18 cellular contexts compared by ENCODE assay signal in genomic region chr15:31461911-31462480, GRCh38.
A peak's percentile ranks its signal among the peaks of the same experiment; 100 is the strongest.
DNase-seq lines count a peak whose midpoint lies in the region; ATAC-seq, FAIRE-seq and TF ChIP-seq lines count a peak whose summit lies in the region.
"Had no signal": no experiment of that assay in that cellular context is flagged by ENCODE, and none has a peak within 500 bp of the region (broad histone marks: within the 10 kb centered on the region; RNA-seq: fewer than 3 reads in every experiment).

No MANE protein-coding gene starts in this region.

- no peak overlapping the region for H4K8ac ChIP-seq in IMR-90 (ENCODE audit: low read depth in 2 of 2, low read length in 2 of 2)

- H3K9me3 ChIP-seq in IMR-90 (ENCODE audit: control insufficient read depth, insufficient read depth, low read length), result no peaks in the 10 kb centered on the region
- H3K9me3 ChIP-seq in psoas muscle, result no peaks in the 10 kb centered on the region
- no peaks in the 10 kb centered on the region for H3K9me3 ChIP-seq in small intestine (ENCODE audit: control insufficient read depth, low read depth)
- H3K9me3 ChIP-seq: MG63, tibial artery had no signal

- no TSS peak for BruUV-seq in IMR-90 (replicated peaks; lab: Mats Ljungman, UMichigan)

- H3K27ac ChIP-seq in IMR-90 (ENCODE audit: insufficient read depth, low read length) (no peak overlapping the region), psoas muscle (no peak overlapping the region), small intestine (ENCODE audit: low read depth in 1 of 2, low read length in 1 of 2) (no peak overlapping the region)
- H3K27ac ChIP-seq: tibial artery had no signal

- TF ChIP-seq RAD21 in IMR-90 (IDR thresholded peaks at IDR 0.05; ENCODE audit: low read length), result no peak

- H3K36me3 ChIP-seq in GM06990 (ENCODE audit: control insufficient read depth, insufficient read depth, low read length) (no peaks in the 10 kb centered on the region), IMR-90 (ENCODE audit: control insufficient read depth, insufficient read depth, low read length) (no peaks in the 10 kb centered on the region), psoas muscle (ENCODE audit: insufficient read depth in 1 of 2, low read depth in 1 of 2) (no peaks in the 10 kb centered on the region), small intestine (ENCODE audit: control insufficient read depth in 2 of 2, insufficient read depth in 2 of 2, low read length in 2 of 2) (no peaks in the 10 kb centered on the region)
- H3K36me3 ChIP-seq: MG63, tibial artery had no signal

- WGBS in IMR-90 (ENCODE audit: extremely low coverage in 2 of 2, insufficient read length in 1 of 2), 2 experiments, result 100% methylated on average over 1 of the region's 9 CpGs; no CpG with 5 or more reads in 1 of the 2 experiments
- 46 to 54% (median 54%) methylated on average over 9 of the region's 9 CpGs for WGBS in psoas muscle, 3 donors
- 86 to 89% (median 88%) methylated on average over 9 of the region's 9 CpGs for WGBS in small intestine, 3 donors

- intact Hi-C loops in IMR-90 (cut with micrococcal nuclease), result no loop called here
- intact Hi-C loops in psoas muscle (cut with DNase I), result no loop called here

- no peak overlapping the region for H3K4ac ChIP-seq in IMR-90 (ENCODE audit: low read depth, low read length)

- no peak overlapping the region for H2BK5ac ChIP-seq in IMR-90 (ENCODE audit: low read depth, low read length, poor library complexity, severe bottlenecking)

- no peak overlapping the region for H2AK9ac ChIP-seq in IMR-90 (replicated peaks; ENCODE audit: low read depth, low read length, poor library complexity)

- TF ChIP-seq CTCF in GM06990 (IDR thresholded peaks at IDR 0.05; ENCODE audit: insufficient read depth, low read length, poor library complexity, severe bottlenecking) (peak; percentile 36), IMR-90 (conservative IDR thresholded peaks at IDR 0.05; ENCODE audit: low read depth, low read length) (peak; percentile 34; the same call in 1 of the 2 replicates), epithelial cell of esophagus (IDR thresholded peaks at IDR 0.05; ENCODE audit: insufficient read depth, low read depth, low read length, missing control alignments) (peak; percentile 29), psoas muscle (IDR thresholded peaks at IDR 0.05) (no peak)

- no peaks in the 10 kb centered on the region for H4K20me1 ChIP-seq in IMR-90 (ENCODE audit: insufficient read depth, low read length)

- H3K23ac ChIP-seq in IMR-90 (ENCODE audit: low read depth, low read length), result no peak overlapping the region

- no peak overlapping the region for H2BK20ac ChIP-seq in IMR-90 (ENCODE audit: low read depth, low read length)

- no peaks in the 10 kb centered on the region for H3K27me3 ChIP-seq in GM06990 (replicated peaks; ENCODE audit: control insufficient read depth, insufficient read depth, low read length)
- peaks cover 12% of the 10 kb centered on the region for H3K27me3 ChIP-seq in IMR-90 (ENCODE audit: control insufficient read depth, insufficient read depth, low read length)
- no peaks in the 10 kb centered on the region for H3K27me3 ChIP-seq in psoas muscle (ENCODE audit: insufficient read depth in 3 of 3, low read length in 2 of 3)
- H3K27me3 ChIP-seq in small intestine (ENCODE audit: control insufficient read depth in 2 of 2, insufficient read depth in 2 of 2, low read length in 2 of 2), result no peaks in the 10 kb centered on the region
- H3K27me3 ChIP-seq: MG63, tibial artery had no signal

- H3K4me1 ChIP-seq in IMR-90 (ENCODE audit: control insufficient read depth, insufficient read depth, low read length), result peaks cover 4% of the 10 kb centered on the region
- no peaks in the 10 kb centered on the region for H3K4me1 ChIP-seq in psoas muscle
- peaks cover 4 to 11% of the 10 kb centered on the region in 2 donors for H3K4me1 ChIP-seq in small intestine (ENCODE audit: control insufficient read depth in 2 of 2, insufficient read depth in 1 of 2, low read depth in 1 of 2, low read length in 1 of 2)

- H3K4me2 ChIP-seq in IMR-90 (ENCODE audit: low read depth, low read length), result no peak overlapping the region

- H2AK5ac ChIP-seq in IMR-90 (ENCODE audit: low read depth, low read length), result no peak overlapping the region

- ATAC-seq in IMR-90 (ENCODE audit: low read depth) (peak; percentile 33; the same call in 1 of the 2 replicates), psoas muscle (peak; percentile 49 to 71 (median 64)), HG03108 (IDR thresholded peaks at IDR 0.05; ENCODE audit: unreplicated experiment) (no peak)
- ATAC-seq: esophagus mucosa had no signal

- DNase-seq in GM06990 (ENCODE audit: extremely low read depth, insufficient read length), result no peak
- DNase-seq in IMR-90, result no peak
- no peak for DNase-seq in epithelial cell of esophagus (ENCODE audit: low read depth)
- DNase-seq in psoas muscle, result no peak
- DNase-seq in small intestine, result no peak
- DNase-seq in AG08396 (ENCODE audit: low spot score), result no peak
- DNase-seq: activated CD4-positive, alpha-beta T cell treated with anti-CD3 and anti-CD28 coated beads for 4 hours; activated gamma-delta T cell treated with Interleukin-2 at 50 U/mL for 16 hours; central memory CD4-positive, alpha-beta T cell; MG63; naive B cell; NCI-H2171 had no signal

- no peak for FAIRE-seq in small intestine (lab: Jason Lieb, UNC)
- FAIRE-seq: GM19239, H54, keratinocyte had no signal

- no peak overlapping the region for H3K4me3 ChIP-seq in GM06990 (replicated peaks; ENCODE audit: low read depth, low read length)
- H3K4me3 ChIP-seq in IMR-90 (ENCODE audit: insufficient read depth, low read depth, low read length), result no peak overlapping the region
- H3K4me3 ChIP-seq in epithelial cell of esophagus (ENCODE audit: low read length), result no peak overlapping the region
- no peak overlapping the region for H3K4me3 ChIP-seq in psoas muscle
- H3K4me3 ChIP-seq in small intestine (ENCODE audit: low read depth in 1 of 2, low read length in 2 of 2), result no peak overlapping the region
- H3K4me3 ChIP-seq: MG63, tibial artery had no signal

- H3K56ac ChIP-seq in IMR-90 (ENCODE audit: extremely low read depth, insufficient read depth, low read length), result no peak overlapping the region

- H4K91ac ChIP-seq in IMR-90 (ENCODE audit: insufficient read depth, low read depth, low read length), result no peak overlapping the region

- no peak overlapping the region for H3K9ac ChIP-seq in IMR-90 (ENCODE audit: low read depth, low read length)

- no peak overlapping the region for H2BK120ac ChIP-seq in IMR-90 (ENCODE audit: low read depth, low read length)

- dilution Hi-C loops in IMR-90 (cut with HindIII; ENCODE audit: low sequenced_read_pairs, unreplicated experiment), result no loop called here

- H4K5ac ChIP-seq in IMR-90 (ENCODE audit: low read depth, low read length), result no peak overlapping the region

- POLR2A ChIA-PET in IMR-90 (lab: Charles Lee; ENCODE audit: unreplicated experiment), result no interaction called here

- no peak for TF ChIP-seq POLR2A in IMR-90 (IDR thresholded peaks at IDR 0.05; ENCODE audit: low read depth, low read length)

- no peak overlapping the region for H3K18ac ChIP-seq in IMR-90 (ENCODE audit: low read depth, low read length)

- H3K14ac ChIP-seq in IMR-90 (replicated peaks; ENCODE audit: low read depth, low read length), result no peak overlapping the region

- no peaks in the 10 kb centered on the region for H3K79me1 ChIP-seq in IMR-90 (ENCODE audit: low read depth in 1 of 2, low read length in 2 of 2)

- peaks cover 6% of the 10 kb centered on the region; the same call in 1 of the 2 replicates for H3K9me1 ChIP-seq in IMR-90 (ENCODE audit: insufficient read depth, low read length)

- CTCF ChIA-PET in IMR-90 (lab: Yijun Ruan, JAX), result interaction anchor here (1.5 kb wide), 1 partner anchor 27 kb away, joined by 6 read pairs; no protein-coding TSS in a partner anchor

- H2BK15ac ChIP-seq in IMR-90 (ENCODE audit: low read depth, low read length), result no peak overlapping the region

- in situ Hi-C loops in IMR-90 (cut with MboI; ENCODE audit: low sequenced_read_pairs), result no loop called here

- H2AFZ ChIP-seq in IMR-90 (replicated peaks; ENCODE audit: low read length, poor library complexity), result no peak overlapping the region

TF ChIP-seq in IMR-90, 13 proteins besides CTCF, POLR2A, EP300 and RAD21:
- no peak for TF ChIP-seq MAZ (IDR thresholded peaks at IDR 0.05; ENCODE audit: borderline replicate concordance, low read depth, low read length)
- TF ChIP-seq ELK1 (IDR thresholded peaks at IDR 0.05; ENCODE audit: borderline replicate concordance, low read depth, low read length), result no peak
- TF ChIP-seq NFE2L2 (IDR thresholded peaks at IDR 0.05; ENCODE audit: low read depth, low read length), result no peak
- no peak for TF ChIP-seq FOS (IDR thresholded peaks at IDR 0.05; ENCODE audit: low read depth, low read length)
- no peak for TF ChIP-seq BHLHE40 (IDR thresholded peaks at IDR 0.05; ENCODE audit: low read depth, low read length)
- TF ChIP-seq CHD1 (IDR thresholded peaks at IDR 0.05; ENCODE audit: low read depth, low read length), result no peak
TF ChIP-seq in IMR-90: peak in this region for 0.
